Comparison of ENCODE assay signal across 1 cellular context in the genomic region with DNA sequence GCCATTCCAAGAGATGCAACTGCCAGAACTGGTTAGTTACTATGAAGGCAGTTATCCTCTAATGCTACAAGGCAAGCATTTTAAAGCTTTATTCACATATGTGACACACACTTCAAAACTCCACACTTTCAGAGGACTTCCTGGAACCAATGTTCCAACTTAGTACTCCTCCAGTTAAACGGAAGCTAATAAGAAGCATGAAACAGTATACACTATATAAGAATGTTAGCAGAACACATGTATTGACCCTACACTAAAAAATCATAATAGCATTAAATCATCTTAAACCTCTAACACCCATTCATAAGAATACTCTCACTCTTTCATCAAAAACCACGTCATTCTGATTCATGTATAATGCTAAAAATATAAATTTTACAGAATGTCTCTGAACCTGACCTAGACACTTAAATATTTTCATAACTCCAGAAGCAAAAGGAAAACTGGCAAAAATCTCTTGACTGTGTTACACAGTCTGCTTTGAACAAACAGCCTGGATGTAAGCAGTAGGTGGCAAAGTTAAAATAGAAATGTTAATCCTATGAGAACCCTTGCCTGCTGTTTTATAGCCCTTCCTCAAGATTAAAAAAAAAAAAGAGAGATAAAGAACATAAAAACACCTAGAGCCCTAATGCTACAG.
TF ChIP-seq lines count a peak whose summit lies in the region.

No MANE protein-coding gene starts in this region.

TF ChIP-seq in IMR-90, 13 proteins besides CTCF, POLR2A, EP300 and RAD21:
- no peak for TF ChIP-seq CEBPB (IDR thresholded peaks at IDR 0.05; ENCODE audit: low read depth, low read length)
- TF ChIP-seq CHD1 (IDR thresholded peaks at IDR 0.05; ENCODE audit: low read depth, low read length): no peak
- TF ChIP-seq FOS (IDR thresholded peaks at IDR 0.05; ENCODE audit: low read depth, low read length): no peak
- no peak for TF ChIP-seq MAZ (IDR thresholded peaks at IDR 0.05; ENCODE audit: borderline replicate concordance, low read depth, low read length)
- no peak for TF ChIP-seq NFE2L2 (IDR thresholded peaks at IDR 0.05; ENCODE audit: low read depth, low read length)
- TF ChIP-seq MAFK (IDR thresholded peaks at IDR 0.05; ENCODE audit: low read depth, low read length): no peak
- no peak for TF ChIP-seq SMC3 (IDR thresholded peaks at IDR 0.05; ENCODE audit: low read depth, low read length)
- TF ChIP-seq USF2 (IDR thresholded peaks at IDR 0.05; ENCODE audit: low read depth, low read length): no peak
- no peak for TF ChIP-seq RFX5 (IDR thresholded peaks at IDR 0.05; ENCODE audit: low read depth, low read length)
TF ChIP-seq in IMR-90: peak in this region for 0.
